In genomic region chr3:42704136-42704841, GRCh38 we compare ENCODE assay signal across 25 cellular contexts. TPM values are rescaled to one million over a fixed set of nuclear protein-coding genes. Genes with fewer than 3 reads are reported as not detected.
A peak's percentile ranks its signal among the peaks of the same experiment; 100 is the strongest.
DNase-seq lines count a peak whose midpoint lies in the region; ATAC-seq and FAIRE-seq lines count a peak whose summit lies in the region.
"Had no signal": no experiment of that assay in that cellular context is flagged by ENCODE, and none has a peak within 500 bp of the region (broad histone marks: within the 10 kb centered on the region; RNA-seq: fewer than 3 reads in every experiment).

No MANE protein-coding gene starts in this region.

- no peaks in the 10 kb centered on the region for H3K27me3 ChIP-seq in layer of hippocampus (ENCODE audit: control insufficient read depth, insufficient read depth, low read length)
- H3K27me3 ChIP-seq: ascending aorta, BLaER1, uterus had no signal

- no peak for ATAC-seq in HG03045 (IDR thresholded peaks at IDR 0.05; ENCODE audit: unreplicated experiment)
- ATAC-seq: activated T-cell treated with anti-CD3 and anti-CD28 coated beads, Interleukin-2, amount 50 U/mL, for 4 hours; effector memory CD8-positive, alpha-beta T cell had no signal

- H3K27ac ChIP-seq in layer of hippocampus (ENCODE audit: low read depth, low read length) (peak overlapping the region; percentile 98), temporal lobe (ENCODE audit: low read depth, low read length) (peak overlapping the region; percentile 98)
- H3K27ac ChIP-seq: ascending aorta, BLaER1, esophagus muscularis mucosa, PC-9, uterus had no signal

- DNase-seq in activated effector memory CD4-positive, alpha-beta T cell treated with anti-CD3 and anti-CD28 coated beads, Interleukin-2, amount 50 U/mL, for 16 hours: peak; percentile 59
- DNase-seq in activated effector memory CD4-positive, alpha-beta T cell treated with Interleukin-2 at 50 U/mL for 16 hours: no peak
- DNase-seq in RCC 7860 (ENCODE audit: low spot score): peak; percentile 49
- DNase-seq in COLO668 (lab: John Stamatoyannopoulos, UW; ENCODE audit: unreplicated experiment): no peak
- DNase-seq in central memory CD4-positive, alpha-beta T cell: no peak
- DNase-seq: activated CD4-positive, alpha-beta memory T cell treated with anti-CD3 and anti-CD28 coated beads for 36 hours; activated T-cell treated with anti-CD3 and anti-CD28 coated beads, Interleukin-2, amount 50 U/mL, for 4 hours; Calu3; effector memory CD8-positive, alpha-beta T cell; NCI-H1694; NCI-H82; PC-9; stimulated activated CD4-positive, alpha-beta T cell treated with anti-CD3 and anti-CD28 coated beads, Interleukin-4, amount 100 ng/mL, for 4 hours; uterus had no signal

- no peak for FAIRE-seq in RCC 7860 (lab: Jason Lieb, UNC)
- FAIRE-seq: GM18507 had no signal

RNA-seq across cellular contexts. Expression of gene HHATL, which starts 1.7 kb away (rescaled TPM):
- not detected for total RNA-seq in temporal lobe
- total RNA-seq: A673; activated CD4-positive, alpha-beta memory T cell treated with anti-CD3 and anti-CD28 coated beads for 36 hours; activated T-cell treated with anti-CD3 and anti-CD28 coated beads, Interleukin-2, amount 50 U/mL, for 4 hours; ascending aorta; Calu3; cerebellum; PC-9; pulmonary artery endothelial cell; T-helper 2 cell treated with Interferon-gamma antibody and Interleukin-4, amounts not matched to agents 100 ng/mL and 5 ng/mL, for 36 hours had no signal

RNA-seq across cellular contexts. Expression of gene KLHL40, which starts 19.0 kb away (rescaled TPM):
- not detected for total RNA-seq in temporal lobe
- total RNA-seq: A673; activated CD4-positive, alpha-beta memory T cell treated with anti-CD3 and anti-CD28 coated beads for 36 hours; activated T-cell treated with anti-CD3 and anti-CD28 coated beads, Interleukin-2, amount 50 U/mL, for 4 hours; ascending aorta; Calu3; PC-9; pulmonary artery endothelial cell; T-helper 2 cell treated with Interferon-gamma antibody and Interleukin-4, amounts not matched to agents 100 ng/mL and 5 ng/mL, for 36 hours; uterus had no signal

RNA-seq across cellular contexts. Expression of gene ZBTB47, which starts 50.8 kb away (rescaled TPM):
- 14.0 TPM for total RNA-seq in temporal lobe

Comparison
In these comparisons a context has a peak if more than half of its experiments do, and no peak if none do; other contexts are left out.
1. DNase-seq: peak in activated effector memory CD4-positive, alpha-beta T cell treated with anti-CD3 and anti-CD28 coated beads, Interleukin-2, amount 50 U/mL, for 16 hours (single experiment) and RCC 7860 (single experiment); none in activated effector memory CD4-positive, alpha-beta T cell treated with Interleukin-2 at 50 U/mL for 16 hours (single experiment), COLO668 (single experiment) and central memory CD4-positive, alpha-beta T cell (single experiment).